Comparison of ENCODE assay signal across 14 cellular contexts in genomic region chr7:46321556-46322205, GRCh38.
DNase-seq lines count a peak whose midpoint lies in the region; ATAC-seq and TF ChIP-seq lines count a peak whose summit lies in the region.
"Had no signal": no experiment of that assay in that cellular context is flagged by ENCODE, and none has a peak within 500 bp of the region (broad histone marks: within the 10 kb centered on the region; RNA-seq: fewer than 3 reads in every experiment).

No MANE protein-coding gene starts in this region.

- no peak overlapping the region for H2BK120ac ChIP-seq in neuronal stem cell (ENCODE audit: low read depth, low read length)

- H2BK5ac ChIP-seq in neuronal stem cell (ENCODE audit: low read length), result no peak overlapping the region

- DNase-seq in ELR (ENCODE audit: low read depth), result peak; percentile 83
- DNase-seq in NCI-H226, result peak; percentile 50
- DNase-seq in dermis microvascular lymphatic vessel endothelial cell (ENCODE audit: low read depth in 2 of 2), result peak; percentile 76 to 92
- peak; percentile 27 for DNase-seq in osteoblast (ENCODE audit: insufficient read length, low spot score, missing footprints)
- no peak for DNase-seq in NCI-H1694 (lab: John Stamatoyannopoulos, UW)
- DNase-seq in neuronal stem cell (ENCODE audit: low spot score), result no peak
- no peak for DNase-seq in CD1c-positive myeloid dendritic cell (ENCODE audit: extremely low spot score)
- DNase-seq: amygdala; cortex of kidney; naive thymus-derived CD8-positive, alpha-beta T cell; stimulated activated CD4-positive, alpha-beta T cell treated with anti-CD3 and anti-CD28 coated beads, Interleukin-2, amount 100 ng/mL, for 48 hours had no signal

- ATAC-seq in HG02678 (IDR thresholded peaks at IDR 0.05; ENCODE audit: unreplicated experiment), result no peak
- ATAC-seq: esophagus mucosa; naive thymus-derived CD8-positive, alpha-beta T cell had no signal

- no peak overlapping the region for H3K27ac ChIP-seq in osteoblast (ENCODE audit: low read depth, low read length)
- H3K27ac ChIP-seq in neuronal stem cell (replicated peaks; ENCODE audit: low read length), result no peak overlapping the region
- H3K27ac ChIP-seq: right atrium auricular region had no signal

- H3K4me1 ChIP-seq in osteoblast (ENCODE audit: insufficient read depth, low read length) (no peaks in the 10 kb centered on the region), neuronal stem cell (ENCODE audit: control insufficient read depth in 2 of 2, insufficient read depth in 1 of 2, low read depth in 1 of 2, low read length in 2 of 2) (no peaks in the 10 kb centered on the region)
- H3K4me1 ChIP-seq: right atrium auricular region had no signal

- no peak overlapping the region for H4K91ac ChIP-seq in neuronal stem cell (ENCODE audit: low read depth, low read length, poor library complexity)

- H3K4ac ChIP-seq in neuronal stem cell (ENCODE audit: low read length), result no peak overlapping the region

- H4K20me1 ChIP-seq in osteoblast (ENCODE audit: insufficient read depth, low read length), result no peaks in the 10 kb centered on the region

- H3K79me2 ChIP-seq in osteoblast (ENCODE audit: insufficient read depth, low read length), result no peaks in the 10 kb centered on the region

- H3K9ac ChIP-seq in neuronal stem cell (ENCODE audit: low read depth, low read length, poor library complexity), result no peak overlapping the region

- H3K23ac ChIP-seq in neuronal stem cell (ENCODE audit: low read depth, low read length, poor library complexity), result no peak overlapping the region

- H3K79me1 ChIP-seq in neuronal stem cell (ENCODE audit: low read depth, low read length), result no peaks in the 10 kb centered on the region

- TF ChIP-seq CTCF in osteoblast (IDR thresholded peaks at IDR 0.05; ENCODE audit: extremely low read depth, low read depth, low read length), result no peak

- no peak overlapping the region for H3K14ac ChIP-seq in neuronal stem cell (ENCODE audit: low read length)

- no peak overlapping the region for H3K18ac ChIP-seq in neuronal stem cell (ENCODE audit: low read length)

- H2AFZ ChIP-seq in osteoblast (ENCODE audit: low read length), result no peak overlapping the region
- H2AFZ ChIP-seq in neuronal stem cell (ENCODE audit: low read length), result no peak overlapping the region

- H3K4me3 ChIP-seq in osteoblast (ENCODE audit: insufficient read depth, low read length) (no peak overlapping the region), neuronal stem cell (ENCODE audit: low read length in 2 of 2) (no peak overlapping the region)
- H3K4me3 ChIP-seq: right atrium auricular region had no signal

- H2AK5ac ChIP-seq in neuronal stem cell (ENCODE audit: low read depth, low read length), result no peak overlapping the region

- H2BK12ac ChIP-seq in neuronal stem cell (ENCODE audit: low read length), result no peak overlapping the region

- H3K27me3 ChIP-seq in osteoblast (ENCODE audit: insufficient read depth, low read length), result no peaks in the 10 kb centered on the region
- no peaks in the 10 kb centered on the region for H3K27me3 ChIP-seq in neuronal stem cell (ENCODE audit: control insufficient read depth in 3 of 3, insufficient read depth in 3 of 3, low read depth in 1 of 3, low read length in 3 of 3)
- H3K27me3 ChIP-seq: right atrium auricular region had no signal

- no peak overlapping the region for H4K8ac ChIP-seq in neuronal stem cell (ENCODE audit: low read depth, low read length)

- no peak overlapping the region for H2BK15ac ChIP-seq in neuronal stem cell (ENCODE audit: low read length)

- H3K36me3 ChIP-seq in osteoblast (ENCODE audit: insufficient read depth, low read length) (no peaks in the 10 kb centered on the region), neuronal stem cell (replicated peaks in 1 of 2; ENCODE audit: control insufficient read depth in 2 of 2, insufficient read depth in 2 of 2, low read length in 2 of 2) (no peaks in the 10 kb centered on the region)
- H3K36me3 ChIP-seq: right atrium auricular region had no signal

- no CpG with 5 or more reads among the region's 11 CpGs for WGBS in neuronal stem cell (ENCODE audit: extremely low coverage in 2 of 2, insufficient read length in 2 of 2, insufficient replicate concordance in 1 of 2), 2 donors

- no peak overlapping the region for H3K4me2 ChIP-seq in osteoblast (ENCODE audit: insufficient read depth, low read length)
- no peak overlapping the region for H3K4me2 ChIP-seq in neuronal stem cell (ENCODE audit: insufficient read depth, low read length, poor library complexity, severe bottlenecking)

- H3K9me3 ChIP-seq in osteoblast (ENCODE audit: low read depth, low read length) (no peaks in the 10 kb centered on the region), neuronal stem cell (replicated peaks in 1 of 2; ENCODE audit: control insufficient read depth in 2 of 2, insufficient read depth in 1 of 2, low read depth in 1 of 2, low read length in 2 of 2) (no peaks in the 10 kb centered on the region)
- H3K9me3 ChIP-seq: right atrium auricular region had no signal

Comparison
In these comparisons a context has a peak if more than half of its experiments do, and no peak if none do; other contexts are left out.
1. DNase-seq: peak in ELR (single experiment), NCI-H226 (single experiment), dermis microvascular lymphatic vessel endothelial cell (2 of 2) and osteoblast (single experiment); none in NCI-H1694 (single experiment), neuronal stem cell (single experiment) and CD1c-positive myeloid dendritic cell (single experiment).